ENCODE assay signal across 7 cellular contexts in genomic region chr9:35756743-35757526, GRCh38. TPM values are rescaled to one million over a fixed set of nuclear protein-coding genes. Genes with fewer than 3 reads are reported as not detected.
DNase-seq lines count a peak whose midpoint lies in the region; ATAC-seq and TF ChIP-seq lines count a peak whose summit lies in the region.

No MANE protein-coding gene starts in this region.

- TF ChIP-seq CTCF in GM13976 (IDR thresholded peaks at IDR 0.05; ENCODE audit: borderline replicate concordance, control extremely low read depth, extremely low read depth, insufficient read depth, missing control alignments) = no peak
- peak; percentile 33 for TF ChIP-seq CTCF in endodermal cell (conservative IDR thresholded peaks at IDR 0.05)

- ATAC-seq in HG02642 (IDR thresholded peaks at IDR 0.05; ENCODE audit: poor library complexity, unreplicated experiment) = peak; percentile 72
- ATAC-seq in stimulated activated naive B cell treated with anti-CD40 and anti-IgM and Interleukin-4, amounts not matched to agents 10 μg/mL and 1 μg/mL and 100 μg/mL, for 72 hours (replicated peaks) = peak; percentile 79 to 82

- peak overlapping the region; percentile 95 for H3K4me3 Mint-ChIP-seq in endodermal cell
- peak overlapping the region; percentile 85 to 89 for H3K4me3 Mint-ChIP-seq in stimulated activated naive B cell treated with anti-CD40 and anti-IgM and Interleukin-4, amounts not matched to agents 10 μg/mL and 1 μg/mL and 100 μg/mL, for 72 hours

- H3K27me3 ChIP-seq in endodermal cell (ENCODE audit: control insufficient read depth, insufficient read depth, low read length, poor library complexity, severe bottlenecking) (no peaks in the 10 kb centered on the region), mononuclear cell (ENCODE audit: insufficient read depth, low read length) (no peaks in the 10 kb centered on the region)

- in situ Hi-C loops in GM13976 (cut with MboI; ENCODE audit: low sequenced_read_pairs, unreplicated experiment) = no loop called here

- H3K4me3 ChIP-seq in endodermal cell (ENCODE audit: low read length) = peak overlapping the region; percentile 85
- peak overlapping the region; percentile 56 for H3K4me3 ChIP-seq in mononuclear cell (ENCODE audit: low read length)

- H3K27ac ChIP-seq in endodermal cell (ENCODE audit: low read depth, low read length) = peak overlapping the region; percentile 75

- H3K27ac Mint-ChIP-seq in endodermal cell = peak overlapping the region; percentile 97
- H3K27ac Mint-ChIP-seq in stimulated activated naive B cell treated with anti-CD40 and anti-IgM and Interleukin-4, amounts not matched to agents 10 μg/mL and 1 μg/mL and 100 μg/mL, for 72 hours = peak overlapping the region; percentile 96

- DNase-seq in GM13976 (ENCODE audit: low spot score) = peak; percentile 82
- DNase-seq in NCI-H2107 treated with DMSO at 0.1 percent for 48 hours (lab: John Stamatoyannopoulos, UW; ENCODE audit: unreplicated experiment) = peak; percentile 65
- DNase-seq in activated CD4-positive, alpha-beta T cell treated with anti-CD3 and anti-CD28 coated beads, Interleukin-2, amount 50 U/mL, for 48 hours = peak; percentile 59 to 65
- DNase-seq in endodermal cell = peak; percentile 88
- DNase-seq in stimulated activated naive B cell treated with anti-CD40 and anti-IgM and Interleukin-4, amounts not matched to agents 10 μg/mL and 1 μg/mL and 100 μg/mL, for 72 hours = peak; percentile 48

- no peaks in the 10 kb centered on the region for H3K27me3 Mint-ChIP-seq in endodermal cell (ENCODE audit: insufficient read depth)
- no peaks in the 10 kb centered on the region for H3K27me3 Mint-ChIP-seq in stimulated activated naive B cell treated with anti-CD40 and anti-IgM and Interleukin-4, amounts not matched to agents 10 μg/mL and 1 μg/mL and 100 μg/mL, for 72 hours

- peak overlapping the region; percentile 72 for H3K9ac ChIP-seq in endodermal cell (ENCODE audit: extremely low read depth, low read length, poor library complexity, severe bottlenecking)

- peaks cover 8% of the 10 kb centered on the region for H3K4me1 Mint-ChIP-seq in endodermal cell
- peaks cover 35 to 64% of the 10 kb centered on the region in 2 donors for H3K4me1 Mint-ChIP-seq in stimulated activated naive B cell treated with anti-CD40 and anti-IgM and Interleukin-4, amounts not matched to agents 10 μg/mL and 1 μg/mL and 100 μg/mL, for 72 hours

- WGBS in endodermal cell (ENCODE audit: insufficient coverage in 1 of 2, insufficient read length in 1 of 2), 2 experiments = 0 to 4% methylated on average over 11 to 53 of the region's 53 CpGs

- peaks cover 39% of the 10 kb centered on the region for H3K36me3 ChIP-seq in endodermal cell (ENCODE audit: control insufficient read depth, insufficient read depth, low read length)

- H3K9me3 ChIP-seq in endodermal cell (ENCODE audit: control insufficient read depth, low read length) (no peaks in the 10 kb centered on the region), mononuclear cell (ENCODE audit: low read depth, low read length) (no peaks in the 10 kb centered on the region)

- no peaks in the 10 kb centered on the region for H3K9me3 Mint-ChIP-seq in endodermal cell
- H3K9me3 Mint-ChIP-seq in stimulated activated naive B cell treated with anti-CD40 and anti-IgM and Interleukin-4, amounts not matched to agents 10 μg/mL and 1 μg/mL and 100 μg/mL, for 72 hours = no peaks in the 10 kb centered on the region

- H3K36me3 Mint-ChIP-seq in endodermal cell (ENCODE audit: low read depth) = peaks cover 26% of the 10 kb centered on the region
- H3K36me3 Mint-ChIP-seq in stimulated activated naive B cell treated with anti-CD40 and anti-IgM and Interleukin-4, amounts not matched to agents 10 μg/mL and 1 μg/mL and 100 μg/mL, for 72 hours = peaks cover 16 to 38% of the 10 kb centered on the region in 2 donors

- H3K4me1 ChIP-seq in endodermal cell (ENCODE audit: control insufficient read depth, insufficient read depth, low read length) = no peaks in the 10 kb centered on the region
- peaks cover 43% of the 10 kb centered on the region for H3K4me1 ChIP-seq in mononuclear cell (ENCODE audit: insufficient read depth, low read length)

RNA-seq across cellular contexts. Expression of gene MSMP, which starts 2.9 kb away (rescaled TPM):
- total RNA-seq in endodermal cell (under 1 TPM in 1 of 2 donors, not detected in 1; 0.66 TPM), mononuclear cell (not detected)
- not detected for polyA plus RNA-seq in endodermal cell (2013, experiment 1 of 2)
- polyA plus RNA-seq in endodermal cell (2013, experiment 2 of 2) = not detected

RNA-seq across cellular contexts. Expression of gene RGP1, which starts 7.8 kb away (rescaled TPM):
- total RNA-seq in endodermal cell (10 to 100 TPM; 24.6 to 30.1 TPM), mononuclear cell (6.6 TPM)
- polyA plus RNA-seq in endodermal cell (2013, experiment 1 of 2) = 21.1 TPM
- polyA plus RNA-seq in endodermal cell (2013, experiment 2 of 2) = 20.2 TPM

RNA-seq across cellular contexts. Expression of gene GBA2, which starts 7.9 kb away (rescaled TPM):
- total RNA-seq in endodermal cell (100 to 1,000 TPM; 107 to 117 TPM), mononuclear cell (13.4 TPM)
- polyA plus RNA-seq in endodermal cell (2013, experiment 1 of 2) = 73.2 TPM
- 61.5 TPM for polyA plus RNA-seq in endodermal cell (2013, experiment 2 of 2)

RNA-seq across cellular contexts. Expression of gene CREB3, which starts 24.5 kb away (rescaled TPM):
- total RNA-seq in endodermal cell (10 to 100 TPM; 28.1 to 33.6 TPM), mononuclear cell (15.7 TPM)
- polyA plus RNA-seq in endodermal cell (2013, experiment 1 of 2) = 31.0 TPM
- 28.4 TPM for polyA plus RNA-seq in endodermal cell (2013, experiment 2 of 2)

RNA-seq across cellular contexts. Expression of gene TLN1, which starts 24.9 kb away (rescaled TPM):
- 100 to 1,000 TPM; 117 to 123 TPM for total RNA-seq in endodermal cell
- polyA plus RNA-seq in endodermal cell (2013, experiment 1 of 2) = 48.3 TPM
- 50.9 TPM for polyA plus RNA-seq in endodermal cell (2013, experiment 2 of 2)
- 195 TPM for total RNA-seq in mononuclear cell

Comparison
In these comparisons a context has a peak if more than half of its experiments do, and no peak if none do; other contexts are left out.
1. Peak in every context shown above with its lines: DNase-seq, ATAC-seq, H3K4me3 ChIP-seq and H3K27ac ChIP-seq.